23 cellular contexts compared by ENCODE assay signal in the genomic region with DNA sequence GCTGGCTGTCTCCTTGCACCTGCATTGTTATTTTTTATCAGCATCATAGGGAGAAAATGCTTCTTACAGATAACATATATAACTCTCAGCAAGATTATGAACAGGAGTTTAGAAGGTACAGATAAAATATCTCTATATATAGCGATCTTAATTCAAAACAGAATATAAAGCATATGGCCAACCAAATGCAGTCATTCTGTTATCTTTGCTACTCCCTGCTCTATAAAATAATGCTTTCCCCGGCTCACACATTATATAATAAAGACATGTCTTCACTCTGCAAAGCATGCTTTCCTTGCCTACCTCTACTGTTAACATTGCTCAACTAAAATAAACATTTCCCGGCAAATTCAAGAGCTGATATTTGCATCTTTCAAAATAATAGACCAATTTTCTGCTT.
A peak's percentile ranks its signal among the peaks of the same experiment; 100 is the strongest.
DNase-seq lines count a peak whose midpoint lies in the region; ATAC-seq, FAIRE-seq and TF ChIP-seq lines count a peak whose summit lies in the region.
"Had no signal": no experiment of that assay in that cellular context is flagged by ENCODE, and none has a peak within 500 bp of the region (broad histone marks: within the 10 kb centered on the region; RNA-seq: fewer than 3 reads in every experiment).

No MANE protein-coding gene starts in this region.

- H3K27ac Mint-ChIP-seq in activated T-cell treated with anti-CD3 and anti-CD28 coated beads, Interleukin-2, amount 50 U/mL, for 72 hours = peak overlapping the region; percentile 2
- H3K27ac Mint-ChIP-seq: CD14-positive monocyte; CD4-positive, alpha-beta memory T cell; CD4-positive, CD25-positive, alpha-beta regulatory T cell; CD8-positive, alpha-beta memory T cell had no signal

- peaks cover 0 to 4% of the 10 kb centered on the region in 2 donors for H3K9me3 Mint-ChIP-seq in activated T-cell treated with anti-CD3 and anti-CD28 coated beads, Interleukin-2, amount 50 U/mL, for 72 hours
- H3K9me3 Mint-ChIP-seq: CD4-positive, CD25-positive, alpha-beta regulatory T cell had no signal

- DNase-seq in activated T-cell treated with anti-CD3 and anti-CD28 coated beads, Interleukin-2, amount 50 U/mL, for 72 hours = no peak
- DNase-seq in activated T-cell treated with anti-CD3 and anti-CD28 coated beads for 4 hours = no peak
- no peak for DNase-seq in Ammon's horn (ENCODE audit: low spot score)
- no peak for DNase-seq in RCC 7860 (ENCODE audit: low spot score)
- DNase-seq: AML-193; BE2C; CD4-positive, alpha-beta memory T cell; CD4-positive, CD25-positive, alpha-beta regulatory T cell; CD8-positive, alpha-beta memory T cell; COR-L47; DMS 273 treated with DMSO at 0.1 percent for 48 hours; DMS153; DMS53; DMS79; DND-41; EL; GF-D8 had no signal

- no peak for ATAC-seq in activated T-cell treated with anti-CD3 and anti-CD28 coated beads, Interleukin-2, amount 50 U/mL, for 72 hours (replicated peaks in 1 of 2)
- ATAC-seq in SK-N-SH treated with all-trans-retinoic acid at 6 μM for 48 hours = no peak
- ATAC-seq: A549 had no signal

- no peak for FAIRE-seq in RCC 7860 (lab: Jason Lieb, UNC)
- FAIRE-seq: A549, G401.6, GM12891, GM19239 had no signal

- H3K4me3 Mint-ChIP-seq in activated T-cell treated with anti-CD3 and anti-CD28 coated beads, Interleukin-2, amount 50 U/mL, for 72 hours = no peak overlapping the region
- H3K4me3 Mint-ChIP-seq: CD14-positive monocyte; CD4-positive, alpha-beta memory T cell; CD4-positive, CD25-positive, alpha-beta regulatory T cell; CD8-positive, alpha-beta memory T cell had no signal

- no peaks in the 10 kb centered on the region for H3K4me1 Mint-ChIP-seq in activated T-cell treated with anti-CD3 and anti-CD28 coated beads, Interleukin-2, amount 50 U/mL, for 72 hours (ENCODE audit: low read depth)
- H3K4me1 Mint-ChIP-seq: CD14-positive monocyte; CD4-positive, alpha-beta memory T cell; CD4-positive, CD25-positive, alpha-beta regulatory T cell; CD8-positive, alpha-beta memory T cell had no signal

- no peaks in the 10 kb centered on the region for H3K36me3 Mint-ChIP-seq in activated T-cell treated with anti-CD3 and anti-CD28 coated beads, Interleukin-2, amount 50 U/mL, for 72 hours (ENCODE audit: insufficient read depth in 2 of 2)
- H3K36me3 Mint-ChIP-seq: CD14-positive monocyte; CD4-positive, alpha-beta memory T cell; CD4-positive, CD25-positive, alpha-beta regulatory T cell; CD8-positive, alpha-beta memory T cell had no signal

- no peaks in the 10 kb centered on the region for H3K27me3 Mint-ChIP-seq in activated T-cell treated with anti-CD3 and anti-CD28 coated beads, Interleukin-2, amount 50 U/mL, for 72 hours (ENCODE audit: low read depth)

TF ChIP-seq in SK-N-SH treated with all-trans-retinoic acid at 6 μM for 48 hours, 23 proteins besides CTCF, POLR2A, EP300 and RAD21:
- TF ChIP-seq ZFP30 (CRISPR knock-in tag; IDR thresholded peaks at IDR 0.05) (no peak), TCF4 (CRISPR knock-in tag; IDR thresholded peaks at IDR 0.05; ENCODE audit: borderline replicate concordance) (peak; percentile 88), ZNF565 (CRISPR knock-in tag; conservative IDR thresholded peaks at IDR 0.05; ENCODE audit: low read depth) (no peak), RARB (CRISPR knock-in tag; IDR thresholded peaks at IDR 0.05) (no peak)
TF ChIP-seq in SK-N-SH treated with all-trans-retinoic acid at 6 μM for 48 hours: peak in this region for 1.
